Comparison of ENCODE assay signal across 1 cellular context in the genomic region with DNA sequence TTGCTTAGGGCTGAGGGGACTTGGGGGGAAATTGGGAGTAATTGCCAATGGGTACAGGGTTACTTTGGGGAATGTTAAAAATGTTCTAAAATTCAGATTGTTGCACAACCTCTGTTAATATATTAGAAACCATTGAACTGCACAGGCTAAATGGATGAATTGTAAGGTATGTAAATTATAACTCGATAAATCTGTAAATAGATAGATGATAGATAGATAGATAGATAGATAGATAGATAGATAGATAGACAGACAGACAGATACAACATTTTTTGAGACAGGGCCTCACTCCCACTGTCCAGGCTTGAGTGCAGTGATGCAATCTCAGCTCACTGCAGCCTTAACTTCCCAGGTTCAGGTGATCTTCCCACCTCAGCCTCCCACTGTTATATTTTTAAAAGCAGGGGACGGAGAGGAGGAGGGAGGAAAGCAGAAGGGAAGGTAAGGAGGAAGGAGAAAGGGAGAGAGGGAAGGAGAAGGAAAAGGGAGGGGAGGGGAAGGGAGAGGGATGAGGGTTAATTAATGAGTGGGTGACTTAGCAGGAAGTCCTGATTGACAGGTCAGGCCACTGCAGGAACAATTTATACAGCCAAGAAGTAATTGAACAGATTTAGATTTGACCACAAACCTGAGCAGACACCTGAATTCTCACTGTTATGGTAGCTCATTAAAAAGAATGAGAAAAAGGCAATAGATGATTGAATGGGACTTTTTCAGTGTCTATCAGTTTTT.
TF ChIP-seq lines count a peak whose summit lies in the region.

No MANE protein-coding gene starts in this region.

TF ChIP-seq in K562, 482 proteins besides CTCF, POLR2A, EP300 and RAD21 (continued from another document):
- TF ChIP-seq, protein P1, sequence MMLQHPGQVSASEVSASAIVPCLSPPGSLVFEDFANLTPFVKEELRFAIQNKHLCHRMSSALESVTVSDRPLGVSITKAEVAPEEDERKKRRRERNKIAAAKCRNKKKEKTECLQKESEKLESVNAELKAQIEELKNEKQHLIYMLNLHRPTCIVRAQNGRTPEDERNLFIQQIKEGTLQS (IDR thresholded peaks at IDR 0.05) = 0 out of 2 replicates have a peak, but pooled peaks have one; percentile 11
- TF ChIP-seq, protein P1 (CRISPR knock-in tag; conservative IDR thresholded peaks at IDR 0.05) = no peak
- TF ChIP-seq MTA3 (IDR thresholded peaks at IDR 0.05; ENCODE audit: borderline replicate concordance) = no peak
- TF ChIP-seq CREB1 (IDR thresholded peaks at IDR 0.05) = no peak
- TF ChIP-seq CREB1 (CRISPR knock-in tag; IDR thresholded peaks at IDR 0.05) = no peak
- TF ChIP-seq SRSF3 (IDR thresholded peaks at IDR 0.05; ENCODE audit: insufficient read depth, low read length) = no peak
- no peak for TF ChIP-seq ZNF197 (CRISPR knock-in tag; IDR thresholded peaks at IDR 0.05; ENCODE audit: low read depth)
- TF ChIP-seq CEBPB (tag; IDR thresholded peaks at IDR 0.05) = peak; percentile 45; the same call in 1 of the 2 replicates
- no peak for TF ChIP-seq RAD51 (IDR thresholded peaks at IDR 0.05; ENCODE audit: borderline replicate concordance, low read depth)
- peak; percentile 49 for TF ChIP-seq HNRNPK (IDR thresholded peaks at IDR 0.05; ENCODE audit: low read depth, low read length, poor library complexity, severe bottlenecking)
